16 cellular contexts compared by ENCODE assay signal in genomic region chr9:82101475-82101874, GRCh38.
DNase-seq lines count a peak whose midpoint lies in the region; ATAC-seq and TF ChIP-seq lines count a peak whose summit lies in the region.
"Had no signal": no experiment of that assay in that cellular context is flagged by ENCODE, and none has a peak within 500 bp of the region (broad histone marks: within the 10 kb centered on the region; RNA-seq: fewer than 3 reads in every experiment).

No MANE protein-coding gene starts in this region.

- H3K27me3 ChIP-seq in foreskin keratinocyte (no peaks in the 10 kb centered on the region), tibial nerve (no peaks in the 10 kb centered on the region)
- H3K27me3 ChIP-seq: MG63, thyroid gland had no signal

- H3K36me3 ChIP-seq in tibial nerve = no peaks in the 10 kb centered on the region
- H3K36me3 ChIP-seq: MG63, thyroid gland had no signal

- ATAC-seq in foreskin keratinocyte (no peak), GM19395 (IDR thresholded peaks at IDR 0.05; ENCODE audit: unreplicated experiment) (no peak), T-cell (replicated peaks in 1 of 4) (no peak)

- H3K27ac ChIP-seq in foreskin keratinocyte (no peak overlapping the region), tibial nerve (no peak overlapping the region)
- H3K27ac ChIP-seq: thyroid gland had no signal

- POLR2A ChIA-PET in T-cell (lab: Charles Lee) = no interaction called here

- H3K4me1 ChIP-seq in foreskin keratinocyte (peaks cover 3% of the 10 kb centered on the region), tibial nerve (no peaks in the 10 kb centered on the region)

- TF ChIP-seq EP300 in tibial nerve (IDR thresholded peaks at IDR 0.05) = no peak

- no peak overlapping the region for H3K4me3 Mint-ChIP-seq in T-cell

- TF ChIP-seq CTCF in foreskin keratinocyte (conservative IDR thresholded peaks at IDR 0.05) (peak; percentile 46), tibial nerve (IDR thresholded peaks at IDR 0.05) (no peak)

- no peaks in the 10 kb centered on the region for H3K27me3 Mint-ChIP-seq in T-cell

- CTCF ChIA-PET in T-cell (lab: Charles Lee) = no interaction called here

- H3K4me1 Mint-ChIP-seq in T-cell = no peaks in the 10 kb centered on the region

- H3K27ac Mint-ChIP-seq in T-cell = no peak overlapping the region

- peaks cover 6 to 17% (median 17%) of the 10 kb centered on the region in 3 donors for H3K9me3 Mint-ChIP-seq in T-cell

- DNase-seq in ELR (ENCODE audit: low read depth) = peak; percentile 4
- peak; percentile 47 for DNase-seq in Jurkat, Clone E6-1 (ENCODE audit: low read depth, low spot score)
- DNase-seq in RKO (ENCODE audit: low spot score) = peak; percentile 5
- peak in 1 of 2 donors; percentile 5 for DNase-seq in foreskin keratinocyte
- no peak for DNase-seq in tibial nerve (ENCODE audit: low spot score in 2 of 2)
- DNase-seq in T-cell = no peak
- DNase-seq in germinal center (ENCODE audit: low spot score) = no peak
- DNase-seq: activated effector memory CD4-positive, alpha-beta T cell treated with Interleukin-2 at 50 U/mL for 16 hours; C1 segment of cervical spinal cord; DND-41; MG63; NCI-H2081 treated with DMSO at 0.1 percent for 48 hours; nucleus accumbens; stimulated activated CD4-positive, alpha-beta T cell treated with anti-CD3 and anti-CD28 coated beads, Interleukin-4, amount 100 ng/mL, for 4 hours; thyroid gland had no signal

- no peaks in the 10 kb centered on the region for H3K36me3 Mint-ChIP-seq in T-cell

- 71 to 86% methylated on average over 1 of the region's 1 CpG for WGBS in tibial nerve, 2 donors

- no peak overlapping the region for H3K4me3 ChIP-seq in Jurkat, Clone E6-1 (ENCODE audit: low read length)
- no peak overlapping the region for H3K4me3 ChIP-seq in tibial nerve
- H3K4me3 ChIP-seq: MG63, thyroid gland had no signal

- TF ChIP-seq POLR2A in tibial nerve (IDR thresholded peaks at IDR 0.05) = no peak

- H3K9me3 ChIP-seq in tibial nerve = peaks cover 0 to 17% (median 0%) of the 10 kb centered on the region in 4 donors
- H3K9me3 ChIP-seq: MG63, thyroid gland had no signal

Comparison
In these comparisons a context has a peak if more than half of its experiments do, and no peak if none do; other contexts are left out.
1. DNase-seq: peak in ELR (single experiment), Jurkat, Clone E6-1 (single experiment) and RKO (single experiment); none in tibial nerve (0 of 2), T-cell (0 of 34) and germinal center (single experiment).